1 cellular context compared by ENCODE assay signal in the genomic region with DNA sequence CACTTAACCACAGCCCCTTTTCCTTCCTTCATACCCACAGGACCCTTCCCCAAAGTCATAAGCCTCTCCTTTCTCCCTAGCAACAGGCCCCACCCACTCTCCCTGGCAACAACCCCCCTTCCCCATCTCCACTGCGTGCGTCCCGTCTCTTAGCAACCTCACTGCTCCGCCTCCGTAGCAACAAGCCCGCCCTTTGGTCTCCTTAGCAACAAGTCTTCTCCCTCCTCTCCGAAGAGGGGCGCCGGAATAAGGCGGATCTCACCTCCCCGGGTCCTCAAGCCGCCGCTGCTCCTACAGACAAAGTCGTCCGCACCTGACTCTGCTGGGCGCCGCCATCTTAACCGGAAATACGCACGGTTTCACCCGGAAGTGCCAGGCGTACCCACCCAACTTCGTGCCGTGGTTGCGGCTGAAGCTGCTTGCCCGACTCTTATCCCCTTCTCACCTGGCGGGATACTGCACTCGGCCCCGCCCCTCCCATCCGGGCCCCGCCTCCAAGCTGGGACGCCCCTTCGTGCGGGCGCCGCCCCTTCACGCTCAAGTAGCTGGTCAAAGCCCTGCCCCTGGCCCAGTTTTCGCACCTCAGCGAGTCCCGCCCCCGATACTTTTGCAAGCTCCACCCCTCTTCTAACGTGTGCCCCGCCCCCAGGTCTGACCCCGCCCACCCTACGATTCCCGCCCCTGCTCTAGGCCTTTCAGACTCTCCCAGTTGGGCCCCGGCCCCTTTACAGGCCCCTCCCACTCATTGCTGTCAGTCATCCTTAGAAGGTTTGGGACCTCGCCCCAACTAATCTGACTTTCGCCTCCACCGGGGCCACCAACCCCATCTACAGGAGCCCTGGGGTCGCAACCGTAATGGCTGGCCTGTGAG.
TF ChIP-seq lines count a peak whose summit lies in the region.

A gene with protein sequence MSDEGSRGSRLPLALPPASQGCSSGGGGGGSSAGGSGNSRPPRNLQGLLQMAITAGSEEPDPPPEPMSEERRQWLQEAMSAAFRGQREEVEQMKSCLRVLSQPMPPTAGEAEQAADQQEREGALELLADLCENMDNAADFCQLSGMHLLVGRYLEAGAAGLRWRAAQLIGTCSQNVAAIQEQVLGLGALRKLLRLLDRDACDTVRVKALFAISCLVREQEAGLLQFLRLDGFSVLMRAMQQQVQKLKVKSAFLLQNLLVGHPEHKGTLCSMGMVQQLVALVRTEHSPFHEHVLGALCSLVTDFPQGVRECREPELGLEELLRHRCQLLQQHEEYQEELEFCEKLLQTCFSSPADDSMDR (minus strand): TSS at position 338 of the 871 bp plus-strand sequence. CDS start 502 bp downstream, outside the sequence.

TF ChIP-seq in GM12878, 131 proteins besides CTCF, POLR2A, EP300 and RAD21 (continued from another document and continues in another):
- TF ChIP-seq NR2C1 (IDR thresholded peaks at IDR 0.05) (peak; percentile 94), STAT1 (conservative IDR thresholded peaks at IDR 0.05) (no peak; the same call in 1 of the 2 replicates), E2F4 (IDR thresholded peaks at IDR 0.05; ENCODE audit: low read depth, low read length) (no peak), ZBTB40 (IDR thresholded peaks at IDR 0.05; ENCODE audit: borderline replicate concordance) (peak; percentile 97), HDAC6 (IDR thresholded peaks at IDR 0.05; ENCODE audit: unreplicated experiment) (no peak), YBX1 (IDR thresholded peaks at IDR 0.05) (no peak), POLR2AphosphoS5 (IDR thresholded peaks at IDR 0.05; ENCODE audit: low read length) (peak; percentile 74), RELA (IDR thresholded peaks at IDR 0.05; ENCODE audit: borderline replicate concordance, partially characterized antibody) (no peak), BACH1 (IDR thresholded peaks at IDR 0.05; ENCODE audit: borderline replicate concordance) (no peak; the same call in 1 of the 2 replicates), TARDBP (IDR thresholded peaks at IDR 0.05; ENCODE audit: borderline replicate concordance) (peak; percentile 43; the same call in 1 of the 2 replicates), E2F8 (IDR thresholded peaks at IDR 0.05; ENCODE audit: low read depth, partially characterized antibody) (peak; percentile 74), HDGF (IDR thresholded peaks at IDR 0.05) (peak; percentile 82), SREBF1 (IDR thresholded peaks at IDR 0.05; ENCODE audit: low read length) (no peak), LARP7 (IDR thresholded peaks at IDR 0.05) (peak; percentile 66; the same call in 1 of the 2 replicates), SPI1 (IDR thresholded peaks at IDR 0.05; ENCODE audit: borderline replicate concordance, insufficient read depth, low read depth, low read length) (no peak), ZNF687 (IDR thresholded peaks at IDR 0.05) (peak; percentile 23; the same call in 1 of the 2 replicates), GATAD2B (conservative IDR thresholded peaks at IDR 0.05; ENCODE audit: low read depth) (peak; percentile 12; the same call in 1 of the 2 replicates), RBBP5 (conservative IDR thresholded peaks at IDR 0.05) (no peak), NFYA (IDR thresholded peaks at IDR 0.05; ENCODE audit: borderline replicate concordance, low read depth, low read length) (no peak), ZNF24 (IDR thresholded peaks at IDR 0.05) (no peak), BMI1 (IDR thresholded peaks at IDR 0.05; ENCODE audit: borderline replicate concordance) (peak; percentile 96), NBN (IDR thresholded peaks at IDR 0.05) (peak; percentile 91; the same call in 1 of the 2 replicates)
- TF ChIP-seq, protein P1, sequence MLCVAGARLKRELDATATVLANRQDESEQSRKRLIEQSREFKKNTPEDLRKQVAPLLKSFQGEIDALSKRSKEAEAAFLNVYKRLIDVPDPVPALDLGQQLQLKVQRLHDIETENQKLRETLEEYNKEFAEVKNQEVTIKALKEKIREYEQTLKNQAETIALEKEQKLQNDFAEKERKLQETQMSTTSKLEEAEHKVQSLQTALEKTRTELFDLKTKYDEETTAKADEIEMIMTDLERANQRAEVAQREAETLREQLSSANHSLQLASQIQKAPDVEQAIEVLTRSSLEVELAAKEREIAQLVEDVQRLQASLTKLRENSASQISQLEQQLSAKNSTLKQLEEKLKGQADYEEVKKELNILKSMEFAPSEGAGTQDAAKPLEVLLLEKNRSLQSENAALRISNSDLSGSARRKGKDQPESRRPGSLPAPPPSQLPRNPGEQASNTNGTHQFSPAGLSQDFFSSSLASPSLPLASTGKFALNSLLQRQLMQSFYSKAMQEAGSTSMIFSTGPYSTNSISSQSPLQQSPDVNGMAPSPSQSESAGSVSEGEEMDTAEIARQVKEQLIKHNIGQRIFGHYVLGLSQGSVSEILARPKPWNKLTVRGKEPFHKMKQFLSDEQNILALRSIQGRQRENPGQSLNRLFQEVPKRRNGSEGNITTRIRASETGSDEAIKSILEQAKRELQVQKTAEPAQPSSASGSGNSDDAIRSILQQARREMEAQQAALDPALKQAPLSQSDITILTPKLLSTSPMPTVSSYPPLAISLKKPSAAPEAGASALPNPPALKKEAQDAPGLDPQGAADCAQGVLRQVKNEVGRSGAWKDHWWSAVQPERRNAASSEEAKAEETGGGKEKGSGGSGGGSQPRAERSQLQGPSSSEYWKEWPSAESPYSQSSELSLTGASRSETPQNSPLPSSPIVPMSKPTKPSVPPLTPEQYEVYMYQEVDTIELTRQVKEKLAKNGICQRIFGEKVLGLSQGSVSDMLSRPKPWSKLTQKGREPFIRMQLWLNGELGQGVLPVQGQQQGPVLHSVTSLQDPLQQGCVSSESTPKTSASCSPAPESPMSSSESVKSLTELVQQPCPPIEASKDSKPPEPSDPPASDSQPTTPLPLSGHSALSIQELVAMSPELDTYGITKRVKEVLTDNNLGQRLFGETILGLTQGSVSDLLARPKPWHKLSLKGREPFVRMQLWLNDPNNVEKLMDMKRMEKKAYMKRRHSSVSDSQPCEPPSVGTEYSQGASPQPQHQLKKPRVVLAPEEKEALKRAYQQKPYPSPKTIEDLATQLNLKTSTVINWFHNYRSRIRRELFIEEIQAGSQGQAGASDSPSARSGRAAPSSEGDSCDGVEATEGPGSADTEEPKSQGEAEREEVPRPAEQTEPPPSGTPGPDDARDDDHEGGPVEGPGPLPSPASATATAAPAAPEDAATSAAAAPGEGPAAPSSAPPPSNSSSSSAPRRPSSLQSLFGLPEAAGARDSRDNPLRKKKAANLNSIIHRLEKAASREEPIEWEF (IDR thresholded peaks at IDR 0.05; ENCODE audit: insufficient replicate concordance, low read depth, low read length), result no peak
- TF ChIP-seq, protein P2, sequence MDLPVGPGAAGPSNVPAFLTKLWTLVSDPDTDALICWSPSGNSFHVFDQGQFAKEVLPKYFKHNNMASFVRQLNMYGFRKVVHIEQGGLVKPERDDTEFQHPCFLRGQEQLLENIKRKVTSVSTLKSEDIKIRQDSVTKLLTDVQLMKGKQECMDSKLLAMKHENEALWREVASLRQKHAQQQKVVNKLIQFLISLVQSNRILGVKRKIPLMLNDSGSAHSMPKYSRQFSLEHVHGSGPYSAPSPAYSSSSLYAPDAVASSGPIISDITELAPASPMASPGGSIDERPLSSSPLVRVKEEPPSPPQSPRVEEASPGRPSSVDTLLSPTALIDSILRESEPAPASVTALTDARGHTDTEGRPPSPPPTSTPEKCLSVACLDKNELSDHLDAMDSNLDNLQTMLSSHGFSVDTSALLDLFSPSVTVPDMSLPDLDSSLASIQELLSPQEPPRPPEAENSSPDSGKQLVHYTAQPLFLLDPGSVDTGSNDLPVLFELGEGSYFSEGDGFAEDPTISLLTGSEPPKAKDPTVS (IDR thresholded peaks at IDR 0.05; ENCODE audit: low read depth, low read length), result no peak
- TF ChIP-seq, protein P3, sequence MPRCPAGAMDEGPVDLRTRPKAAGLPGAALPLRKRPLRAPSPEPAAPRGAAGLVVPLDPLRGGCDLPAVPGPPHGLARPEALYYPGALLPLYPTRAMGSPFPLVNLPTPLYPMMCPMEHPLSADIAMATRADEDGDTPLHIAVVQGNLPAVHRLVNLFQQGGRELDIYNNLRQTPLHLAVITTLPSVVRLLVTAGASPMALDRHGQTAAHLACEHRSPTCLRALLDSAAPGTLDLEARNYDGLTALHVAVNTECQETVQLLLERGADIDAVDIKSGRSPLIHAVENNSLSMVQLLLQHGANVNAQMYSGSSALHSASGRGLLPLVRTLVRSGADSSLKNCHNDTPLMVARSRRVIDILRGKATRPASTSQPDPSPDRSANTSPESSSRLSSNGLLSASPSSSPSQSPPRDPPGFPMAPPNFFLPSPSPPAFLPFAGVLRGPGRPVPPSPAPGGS (IDR thresholded peaks at IDR 0.05; ENCODE audit: borderline replicate concordance, insufficient read depth, low read depth, low read length, poor library complexity, severe bottlenecking), result no peak
